15 cellular contexts compared by ENCODE assay signal in genomic region chr18:61955644-61956043, GRCh38.
A peak's percentile ranks its signal among the peaks of the same experiment; 100 is the strongest.
DNase-seq lines count a peak whose midpoint lies in the region; ATAC-seq and TF ChIP-seq lines count a peak whose summit lies in the region.
"Had no signal": no experiment of that assay in that cellular context is flagged by ENCODE, and none has a peak within 500 bp of the region (broad histone marks: within the 10 kb centered on the region; RNA-seq: fewer than 3 reads in every experiment).

No MANE protein-coding gene starts in this region.

- no peak overlapping the region for H3K27ac ChIP-seq in CD8-positive, alpha-beta T cell (ENCODE audit: low read depth, low read length)
- H3K27ac ChIP-seq: brain microvascular endothelial cell had no signal

- H3K4me1 ChIP-seq in CD8-positive, alpha-beta T cell (ENCODE audit: insufficient read depth, low read length), result no peaks in the 10 kb centered on the region

- ATAC-seq in GM18519 (IDR thresholded peaks at IDR 0.05; ENCODE audit: low FRiP score, unreplicated experiment) (peak; percentile 45), GM21529 (IDR thresholded peaks at IDR 0.05; ENCODE audit: unreplicated experiment) (peak; percentile 45), HG03196 (IDR thresholded peaks at IDR 0.05; ENCODE audit: unreplicated experiment) (peak; percentile 28)
- ATAC-seq in CD8-positive, alpha-beta T cell, result no peak
- ATAC-seq: natural killer cell treated with Interleukin-12 subunit alpha and Interleukin-12 subunit beta and Interleukin-15 and Interleukin-18, amount 100 ng/mL, for 72 hours; PC-3 had no signal

- TF ChIP-seq CTCF in chondrocyte (IDR thresholded peaks at IDR 0.05) (no peak), MCF 10A (IDR thresholded peaks at IDR 0.05; ENCODE audit: unreplicated experiment) (no peak)
- no peak for TF ChIP-seq CTCF in CD8-positive, alpha-beta T cell (IDR thresholded peaks at IDR 0.05)

- no peaks in the 10 kb centered on the region for H3K27me3 ChIP-seq in CD8-positive, alpha-beta T cell (ENCODE audit: insufficient read depth, low read length)
- H3K27me3 ChIP-seq: brain microvascular endothelial cell had no signal

- H3K27ac Mint-ChIP-seq in chondrocyte (ENCODE audit: unreplicated experiment), result no peak overlapping the region
- H3K27ac Mint-ChIP-seq in MCF 10A (ENCODE audit: low read depth, unreplicated experiment), result no peak overlapping the region
- H3K27ac Mint-ChIP-seq in CD8-positive, alpha-beta T cell, result no peak overlapping the region
- H3K27ac Mint-ChIP-seq: activated T-helper 1 cell treated with anti-CD3 and anti-CD28 coated beads, Interleukin-12 subunit alpha, Interleukin-12 subunit beta, Interleukin-2, Interleukin-4 antibody, amounts not matched to agents 30 ng/mL and 10 ng/mL and 1 ng/mL, durations not matched to agents 14 hours and 24 hours and 36 hours; CD8-positive, alpha-beta memory T cell; natural killer cell treated with Interleukin-12 subunit alpha and Interleukin-12 subunit beta and Interleukin-15 and Interleukin-18, amount 100 ng/mL, for 72 hours had no signal

- BruUV-seq in MCF 10A (replicated peaks; lab: Mats Ljungman, UMichigan), result no TSS peak

- H3K9me3 ChIP-seq in CD8-positive, alpha-beta T cell (ENCODE audit: low read length), result no peaks in the 10 kb centered on the region

- CTCF ChIA-PET in MCF 10A (lab: Yijun Ruan, JAX), result interaction anchor here (0.6 to 0.7 kb wide), 2 partner anchors 52 to 195 kb away, joined by 3 to 4 read pairs; no protein-coding TSS in a partner anchor
- CTCF ChIA-PET in CD8-positive, alpha-beta T cell (lab: Charles Lee), result no interaction called here

- H3K4me1 Mint-ChIP-seq in chondrocyte (ENCODE audit: low read depth) (peaks cover 62% of the 10 kb centered on the region), MCF 10A (ENCODE audit: insufficient read depth, unreplicated experiment) (peaks cover 28% of the 10 kb centered on the region)
- peaks cover 9% of the 10 kb centered on the region for H3K4me1 Mint-ChIP-seq in CD8-positive, alpha-beta T cell (ENCODE audit: low read depth)

- H3K27me3 Mint-ChIP-seq in chondrocyte (ENCODE audit: low read depth) (no peaks in the 10 kb centered on the region), MCF 10A (ENCODE audit: insufficient read depth, unreplicated experiment) (no peaks in the 10 kb centered on the region)
- H3K27me3 Mint-ChIP-seq in CD8-positive, alpha-beta T cell (ENCODE audit: low read depth), result no peaks in the 10 kb centered on the region

- H3K4me3 Mint-ChIP-seq in chondrocyte (ENCODE audit: unreplicated experiment), result no peak overlapping the region
- H3K4me3 Mint-ChIP-seq in MCF 10A (ENCODE audit: unreplicated experiment), result no peak overlapping the region
- H3K4me3 Mint-ChIP-seq in CD8-positive, alpha-beta T cell, result no peak overlapping the region
- H3K4me3 Mint-ChIP-seq: activated T-helper 1 cell treated with anti-CD3 and anti-CD28 coated beads, Interleukin-12 subunit alpha, Interleukin-12 subunit beta, Interleukin-2, Interleukin-4 antibody, amounts not matched to agents 30 ng/mL and 10 ng/mL and 1 ng/mL, durations not matched to agents 14 hours and 24 hours and 36 hours; CD8-positive, alpha-beta memory T cell; immature natural killer cell; natural killer cell treated with Interleukin-12 subunit alpha and Interleukin-12 subunit beta and Interleukin-15 and Interleukin-18, amount 100 ng/mL, for 72 hours had no signal

- H3K4me3 ChIP-seq in CD8-positive, alpha-beta T cell (ENCODE audit: low read depth, low read length), result no peak overlapping the region

- no peaks in the 10 kb centered on the region for H3K36me3 ChIP-seq in CD8-positive, alpha-beta T cell (ENCODE audit: insufficient read depth, low read length)
- H3K36me3 ChIP-seq: brain microvascular endothelial cell had no signal

- DNase-seq in SKM-1 treated with dmso at 0.1 percent for 144 hours (lab: John Stamatoyannopoulos, UW; ENCODE audit: unreplicated experiment) (peak; percentile 55), occipital lobe (lab: John Stamatoyannopoulos, UW) (no peak), chondrocyte (ENCODE audit: low spot score) (no peak), MCF 10A (ENCODE audit: unreplicated experiment) (no peak)
- DNase-seq in CD8-positive, alpha-beta T cell, result no peak
- DNase-seq: brain microvascular endothelial cell; CD8-positive, alpha-beta memory T cell; immature natural killer cell; NCI-H1417 treated with DMSO at 0.1 percent for 48 hours; PC-3 had no signal

- intact Hi-C loops in MCF 10A (cut with micrococcal nuclease), result no loop called here
- intact Hi-C loops in CD8-positive, alpha-beta T cell (cut with DNase I, micrococcal nuclease), result no loop called here

- H3K9me3 Mint-ChIP-seq in chondrocyte (ENCODE audit: low read depth), result no peaks in the 10 kb centered on the region
- H3K9me3 Mint-ChIP-seq in MCF 10A (ENCODE audit: unreplicated experiment), result no peaks in the 10 kb centered on the region
- H3K9me3 Mint-ChIP-seq in CD8-positive, alpha-beta T cell, result no peaks in the 10 kb centered on the region
- H3K9me3 Mint-ChIP-seq: CD8-positive, alpha-beta memory T cell had no signal

- H3K36me3 Mint-ChIP-seq in chondrocyte (ENCODE audit: low read depth), result peaks cover 2% of the 10 kb centered on the region
- no peaks in the 10 kb centered on the region for H3K36me3 Mint-ChIP-seq in MCF 10A (ENCODE audit: insufficient read depth, unreplicated experiment)
- no peaks in the 10 kb centered on the region for H3K36me3 Mint-ChIP-seq in CD8-positive, alpha-beta T cell
- H3K36me3 Mint-ChIP-seq: CD8-positive, alpha-beta memory T cell; natural killer cell treated with Interleukin-12 subunit alpha and Interleukin-12 subunit beta and Interleukin-15 and Interleukin-18, amount 100 ng/mL, for 72 hours had no signal

- POLR2A ChIA-PET in MCF 10A (lab: Yijun Ruan, JAX), result interaction anchor here (0.7 kb wide), 1 partner anchor 1129 kb away, joined by 3 read pairs; no protein-coding TSS in a partner anchor
- POLR2A ChIA-PET in CD8-positive, alpha-beta T cell (lab: Charles Lee), result no interaction called here
